Comparison of ENCODE assay signal across 26 cellular contexts in genomic region chr10:96374004-96374403, GRCh38. TPM values are rescaled to one million over a fixed set of nuclear protein-coding genes. Genes with fewer than 3 reads are reported as not detected.
DNase-seq lines count a peak whose midpoint lies in the region; ATAC-seq and TF ChIP-seq lines count a peak whose summit lies in the region.
"Had no signal": no experiment of that assay in that cellular context is flagged by ENCODE, and none has a peak within 500 bp of the region (broad histone marks: within the 10 kb centered on the region; RNA-seq: fewer than 3 reads in every experiment).

No MANE protein-coding gene starts in this region.

- H3K4me1 ChIP-seq in tibial nerve: peaks cover 0 to 20% (median 0%) of the 10 kb centered on the region in 4 donors
- H3K4me1 ChIP-seq: BE2C had no signal

- peak overlapping the region; percentile 65 for H3K4me3 Mint-ChIP-seq in activated CD4-positive, alpha-beta T cell treated with anti-CD3 and anti-CD28 coated beads for 36 hours
- H3K4me3 Mint-ChIP-seq in HFFc6: peak overlapping the region; percentile 49; the same call in 1 of the 2 replicates
- H3K4me3 Mint-ChIP-seq in nephron: peak overlapping the region; percentile 79 to 82 (median 81)
- H3K4me3 Mint-ChIP-seq: activated CD8-positive, alpha-beta memory T cell treated with anti-CD3 and anti-CD28 coated beads, Interleukin-2, amount 10 ng/mL, durations not matched to agents 7 days and 5 days had no signal

- TF ChIP-seq CTCF in HFFc6 (IDR thresholded peaks at IDR 0.05) (no peak), nephron (IDR thresholded peaks at IDR 0.05; ENCODE audit: unreplicated experiment in 3 of 3) (no peak), tibial nerve (IDR thresholded peaks at IDR 0.05) (no peak)

- H3K27ac ChIP-seq in cingulate gyrus (ENCODE audit: low read depth, low read length): peak overlapping the region; percentile 84
- no peak overlapping the region for H3K27ac ChIP-seq in tibial nerve
- H3K27ac ChIP-seq: lower lobe of right lung, spleen had no signal

- peaks cover 9% of the 10 kb centered on the region for H3K4me1 Mint-ChIP-seq in activated CD4-positive, alpha-beta T cell treated with anti-CD3 and anti-CD28 coated beads for 36 hours
- H3K4me1 Mint-ChIP-seq in HFFc6 (ENCODE audit: low read depth) (peaks cover 29% of the 10 kb centered on the region), nephron (peaks cover 9% of the 10 kb centered on the region)

- no peaks in the 10 kb centered on the region for H3K27me3 ChIP-seq in tibial nerve
- H3K27me3 ChIP-seq: BE2C, right atrium auricular region had no signal

- 78 to 89% methylated on average over 5 of the region's 5 CpGs for WGBS in tibial nerve, 2 donors

- no peak for DNase-seq in activated CD4-positive, alpha-beta T cell treated with anti-CD3 and anti-CD28 coated beads for 36 hours
- DNase-seq in activated CD4-positive, alpha-beta T cell treated with anti-CD3 and anti-CD28 coated beads, Interleukin-2, amount 50 U/mL, for 1 hour: no peak
- DNase-seq in HFFc6 (no peak), tibial nerve (ENCODE audit: low spot score in 2 of 2) (no peak)
- DNase-seq: activated CD4-positive, alpha-beta T cell treated with anti-CD3 and anti-CD28 coated beads for 1 hour; activated CD8-positive, alpha-beta memory T cell treated with anti-CD3 and anti-CD28 coated beads, Interleukin-2, amount 10 ng/mL, durations not matched to agents 7 days and 5 days; activated effector memory CD4-positive, alpha-beta T cell treated with anti-CD3 and anti-CD28 coated beads, Interleukin-2, amount 50 U/mL, for 16 hours; aorta; Karpas-422; lower lobe of right lung; NCI-H1048; NCI-H187 treated with DMSO at 0.1 percent for 48 hours; NCI-H226; NCI-H774; spleen; stimulated activated CD4-positive, alpha-beta T cell treated with anti-CD3 and anti-CD28 coated beads, Interleukin-4, amount 100 ng/mL, for 24 hours had no signal

- no peak for TF ChIP-seq POLR2A in tibial nerve (IDR thresholded peaks at IDR 0.05)

- intact Hi-C loops in activated CD4-positive, alpha-beta T cell treated with anti-CD3 and anti-CD28 coated beads for 36 hours (cut with DNase I, micrococcal nuclease): no loop called here

- POLR2A ChIA-PET in activated CD4-positive, alpha-beta T cell treated with anti-CD3 and anti-CD28 coated beads for 36 hours (lab: Charles Lee): no interaction called here

- no peak for ATAC-seq in activated CD4-positive, alpha-beta T cell treated with anti-CD3 and anti-CD28 coated beads for 36 hours
- ATAC-seq in GM21786 (IDR thresholded peaks at IDR 0.05; ENCODE audit: unreplicated experiment) (no peak), GM18858 (IDR thresholded peaks at IDR 0.05; ENCODE audit: unreplicated experiment) (no peak)
- ATAC-seq: activated CD8-positive, alpha-beta memory T cell treated with anti-CD3 and anti-CD28 coated beads, Interleukin-2, amount 10 ng/mL, durations not matched to agents 7 days and 5 days had no signal

- no peak overlapping the region for H3K27ac Mint-ChIP-seq in activated CD4-positive, alpha-beta T cell treated with anti-CD3 and anti-CD28 coated beads for 36 hours
- no peak overlapping the region for H3K27ac Mint-ChIP-seq in HFFc6
- H3K27ac Mint-ChIP-seq in nephron: no peak overlapping the region
- H3K27ac Mint-ChIP-seq: activated CD8-positive, alpha-beta memory T cell treated with anti-CD3 and anti-CD28 coated beads, Interleukin-2, amount 10 ng/mL, durations not matched to agents 7 days and 5 days had no signal

- no peak overlapping the region for H3K4me3 ChIP-seq in tibial nerve
- H3K4me3 ChIP-seq: lower lobe of right lung had no signal

- TF ChIP-seq EP300 in tibial nerve (IDR thresholded peaks at IDR 0.05): no peak

- peaks cover 4% of the 10 kb centered on the region for H3K27me3 Mint-ChIP-seq in activated CD4-positive, alpha-beta T cell treated with anti-CD3 and anti-CD28 coated beads for 36 hours
- H3K27me3 Mint-ChIP-seq in HFFc6 (ENCODE audit: insufficient read depth) (peaks cover 8% of the 10 kb centered on the region), nephron (ENCODE audit: low read depth) (peaks cover 37% of the 10 kb centered on the region)

- no peaks in the 10 kb centered on the region for H3K36me3 ChIP-seq in tibial nerve
- H3K36me3 ChIP-seq: BE2C, lower lobe of right lung, right atrium auricular region, spleen had no signal

- no peaks in the 10 kb centered on the region for H3K36me3 Mint-ChIP-seq in activated CD4-positive, alpha-beta T cell treated with anti-CD3 and anti-CD28 coated beads for 36 hours (ENCODE audit: low read depth)
- H3K36me3 Mint-ChIP-seq in HFFc6 (ENCODE audit: low read depth) (no peaks in the 10 kb centered on the region), nephron (ENCODE audit: low read depth) (no peaks in the 10 kb centered on the region)
- H3K36me3 Mint-ChIP-seq: activated CD8-positive, alpha-beta memory T cell treated with anti-CD3 and anti-CD28 coated beads, Interleukin-2, amount 10 ng/mL, durations not matched to agents 7 days and 5 days had no signal

- H3K9me3 Mint-ChIP-seq in activated CD4-positive, alpha-beta T cell treated with anti-CD3 and anti-CD28 coated beads for 36 hours (ENCODE audit: low read depth): no peaks in the 10 kb centered on the region
- no peaks in the 10 kb centered on the region for H3K9me3 Mint-ChIP-seq in HFFc6
- H3K9me3 Mint-ChIP-seq in nephron: no peaks in the 10 kb centered on the region

- no peaks in the 10 kb centered on the region for H3K9me3 ChIP-seq in tibial nerve
- H3K9me3 ChIP-seq: BE2C, lower lobe of right lung, right atrium auricular region, spleen had no signal

- CTCF ChIA-PET in activated CD4-positive, alpha-beta T cell treated with anti-CD3 and anti-CD28 coated beads for 36 hours (lab: Charles Lee): interaction anchor here (0.6 to 4.2 kb wide), 9 partner anchors 9 to 845 kb away, joined by 3 to 18 read pairs (median 5); partner anchors contain the start of gene OPALIN

RNA-seq across cellular contexts. Expression of gene OPALIN, which starts 15.2 kb away (rescaled TPM):
- total RNA-seq in activated CD4-positive, alpha-beta T cell treated with anti-CD3 and anti-CD28 coated beads for 36 hours: not detected
- not detected for total RNA-seq in HFFc6 (2021; fragmentation: NEBNext Ultra II Directional; extraction: Animal tissue kit (Norgen Biotek cat#: 25700))
- total RNA-seq in tibial nerve: not detected
- total RNA-seq: A172; activated CD8-positive, alpha-beta memory T cell treated with anti-CD3 and anti-CD28 coated beads, Interleukin-2, amount 10 ng/mL, durations not matched to agents 7 days and 5 days; aorta; frontal cortex; lower lobe of right lung; osteocyte; right atrium auricular region; spleen; ureter had no signal
